ENCODE assay signal across 1 cellular context in the genomic region with DNA sequence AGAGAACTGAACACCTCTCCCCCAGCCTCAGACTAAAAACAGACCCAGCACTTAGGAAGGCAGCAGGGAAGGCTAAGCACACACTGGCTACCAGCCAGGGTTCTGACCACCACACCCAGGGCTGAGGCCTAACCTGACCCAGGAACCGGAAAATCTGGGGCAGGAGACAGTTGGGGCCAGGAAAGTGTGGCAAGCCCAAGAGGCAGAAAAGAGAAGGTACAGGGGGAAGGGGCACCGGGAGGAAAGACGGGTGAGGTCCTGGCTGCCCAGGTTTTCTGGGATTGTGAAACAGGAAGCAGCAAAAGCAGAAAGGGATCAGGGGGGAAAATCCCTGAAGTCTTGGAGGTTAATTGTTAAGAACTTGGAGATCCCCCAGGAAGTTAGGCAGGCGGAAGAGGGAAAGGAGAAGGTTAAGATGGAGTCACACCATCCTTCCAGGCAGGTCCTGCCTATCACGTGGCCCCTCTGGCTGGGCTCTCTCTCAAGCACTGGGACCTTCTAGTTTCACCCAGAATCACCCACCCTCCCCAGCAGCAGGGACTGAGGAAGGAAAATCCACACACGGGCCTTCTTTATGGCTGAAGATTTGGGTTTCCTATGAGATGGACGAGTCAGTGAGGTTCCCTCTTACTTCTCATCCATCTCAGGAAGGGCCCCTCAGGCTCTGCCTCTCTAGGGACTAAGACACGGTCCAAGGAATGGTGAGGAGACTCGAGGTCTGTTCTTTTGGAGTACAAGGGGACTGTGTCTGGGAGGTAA.
TF ChIP-seq lines count a peak whose summit lies in the region.

No MANE protein-coding gene starts in this region.

TF ChIP-seq in endothelial cell of umbilical vein, 7 proteins besides CTCF, POLR2A, EP300 and RAD21:
- no peak for TF ChIP-seq POLR2AphosphoS5 (IDR thresholded peaks at IDR 0.05; ENCODE audit: insufficient read depth, low read depth, low read length)
- no peak for TF ChIP-seq FOS (IDR thresholded peaks at IDR 0.05; ENCODE audit: borderline replicate concordance, insufficient read depth, low read length)
- TF ChIP-seq, protein P1, sequence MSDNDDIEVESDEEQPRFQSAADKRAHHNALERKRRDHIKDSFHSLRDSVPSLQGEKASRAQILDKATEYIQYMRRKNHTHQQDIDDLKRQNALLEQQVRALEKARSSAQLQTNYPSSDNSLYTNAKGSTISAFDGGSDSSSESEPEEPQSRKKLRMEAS (IDR thresholded peaks at IDR 0.05; ENCODE audit: insufficient read depth, insufficient read length): no peak
- TF ChIP-seq EZH2 (IDR thresholded peaks at IDR 0.05; ENCODE audit: borderline replicate concordance, low read depth, low read length, severe bottlenecking): no peak
- TF ChIP-seq JUN (IDR thresholded peaks at IDR 0.05; ENCODE audit: borderline replicate concordance, insufficient read depth, insufficient read length, low read depth): no peak
- TF ChIP-seq GATA2 (IDR thresholded peaks at IDR 0.05; ENCODE audit: insufficient read depth, insufficient read length, low read depth, low read length): no peak
- no peak for TF ChIP-seq MYC (IDR thresholded peaks at IDR 0.05; ENCODE audit: low read depth, low read length)
